15 cellular contexts compared by ENCODE assay signal in the genomic region with DNA sequence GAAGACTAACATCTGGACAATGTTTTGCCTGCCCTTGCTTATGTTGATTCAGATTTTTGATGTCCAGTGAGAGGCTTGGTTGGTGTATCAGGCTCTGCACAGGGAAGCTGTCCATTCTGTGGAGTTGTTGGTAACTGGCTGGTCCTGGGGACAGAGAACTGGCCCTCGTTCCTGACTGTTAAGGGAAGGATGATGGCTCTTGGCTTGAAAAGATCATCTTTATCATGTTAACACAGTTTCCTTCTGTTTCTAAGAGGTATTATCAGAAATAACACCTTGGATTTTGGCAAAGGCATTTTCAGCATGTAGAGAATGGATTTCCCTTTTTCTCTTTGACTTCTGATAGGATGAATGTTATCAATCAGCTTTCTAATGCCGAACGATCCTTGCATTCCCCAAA. TPM values are rescaled to one million over a fixed set of nuclear protein-coding genes. Genes with fewer than 3 reads are reported as not detected.
DNase-seq lines count a peak whose midpoint lies in the region; ATAC-seq, FAIRE-seq and TF ChIP-seq lines count a peak whose summit lies in the region.
"Had no signal": no experiment of that assay in that cellular context is flagged by ENCODE, and none has a peak within 500 bp of the region (broad histone marks: within the 10 kb centered on the region; RNA-seq: fewer than 3 reads in every experiment).

No MANE protein-coding gene starts in this region.

- no peak overlapping the region for H3K9ac ChIP-seq in astrocyte (ENCODE audit: low read length)
- H3K9ac ChIP-seq: BLaER1 had no signal

- H3K9me3 ChIP-seq in Caco-2 (no peaks in the 10 kb centered on the region), PC-9 (ENCODE audit: insufficient read depth, low read depth) (no peaks in the 10 kb centered on the region), astrocyte (ENCODE audit: insufficient read depth, low read depth, low read length) (no peaks in the 10 kb centered on the region)
- H3K9me3 ChIP-seq: BLaER1 had no signal

- H3K27me3 ChIP-seq in Caco-2 (replicated peaks; ENCODE audit: control insufficient read depth, insufficient read depth, low read length) (no peaks in the 10 kb centered on the region), PC-9 (ENCODE audit: insufficient read depth, low read depth) (no peaks in the 10 kb centered on the region), astrocyte (ENCODE audit: insufficient read depth, low read length) (no peaks in the 10 kb centered on the region)
- H3K27me3 ChIP-seq: BLaER1 had no signal

- no peak for DNase-seq in Caco-2
- no peak for DNase-seq in PC-9
- DNase-seq in astrocyte (ENCODE audit: low read depth), result no peak
- DNase-seq in cerebellar nuclear complex (lab: John Stamatoyannopoulos, UW), result no peak
- DNase-seq: AML-193; Calu3; CD8-positive, alpha-beta memory T cell; DMS 273 treated with DMSO at 0.1 percent for 48 hours; H9; KBM-7 had no signal

- no peaks in the 10 kb centered on the region for H3K79me2 ChIP-seq in PC-9 (ENCODE audit: low read depth)
- H3K79me2 ChIP-seq in astrocyte (ENCODE audit: insufficient read depth, low read length), result no peaks in the 10 kb centered on the region

- H3F3A ChIP-seq in PC-9 (ENCODE audit: insufficient read depth, low read depth), result peaks cover 21% of the 10 kb centered on the region

- FAIRE-seq in astrocyte (lab: Jason Lieb, UNC), result peak; percentile 23
- FAIRE-seq: GM18507 had no signal

- no peaks in the 10 kb centered on the region; the same call in 1 of the 2 replicates for H3K36me3 ChIP-seq in Caco-2 (ENCODE audit: control insufficient read depth, insufficient read depth, low read length)
- H3K36me3 ChIP-seq in PC-9 (ENCODE audit: low read depth), result no peaks in the 10 kb centered on the region
- H3K36me3 ChIP-seq in astrocyte (ENCODE audit: insufficient read depth, low read length), result peaks cover 8% of the 10 kb centered on the region

- H3K9me2 ChIP-seq in PC-9 (ENCODE audit: insufficient read depth), result no peaks in the 10 kb centered on the region

- ATAC-seq in GM21423 (IDR thresholded peaks at IDR 0.05; ENCODE audit: unreplicated experiment) (no peak), GM21515 (IDR thresholded peaks at IDR 0.05; ENCODE audit: unreplicated experiment) (no peak)
- ATAC-seq: GM23338 had no signal

- H2AFZ ChIP-seq in PC-9 (no peak overlapping the region), astrocyte (ENCODE audit: low read depth, low read length) (no peak overlapping the region)
- H2AFZ ChIP-seq: GM23338 had no signal

- H3K36me3 Mint-ChIP-seq in Caco-2 (ENCODE audit: insufficient read depth, unreplicated experiment), result peaks cover 33% of the 10 kb centered on the region
- peaks cover 13% of the 10 kb centered on the region for H3K36me3 Mint-ChIP-seq in astrocyte (ENCODE audit: low read depth, unreplicated experiment)

- POLR2A ChIA-PET in Caco-2 (lab: Charles Lee), result no interaction called here
- POLR2A ChIA-PET in PC-9 (lab: Charles Lee; ENCODE audit: unreplicated experiment), result no interaction called here

- TSS peak; percentile 11 for BruUV-seq in Caco-2 (replicated peaks; lab: Mats Ljungman, UMichigan)
- BruUV-seq in PC-9 (replicated peaks; lab: Mats Ljungman, UMichigan), result TSS peak; percentile 11

- H3K4me1 Mint-ChIP-seq in Caco-2 (ENCODE audit: low read depth, unreplicated experiment), result no peaks in the 10 kb centered on the region
- no peaks in the 10 kb centered on the region for H3K4me1 Mint-ChIP-seq in astrocyte (ENCODE audit: low read depth, unreplicated experiment)
- H3K4me1 Mint-ChIP-seq: CD8-positive, alpha-beta memory T cell had no signal

- H3K9me3 Mint-ChIP-seq in Caco-2 (ENCODE audit: unreplicated experiment) (no peaks in the 10 kb centered on the region), astrocyte (ENCODE audit: unreplicated experiment) (no peaks in the 10 kb centered on the region)
- H3K9me3 Mint-ChIP-seq: CD8-positive, alpha-beta memory T cell; GM23338; H9 had no signal

- no peak overlapping the region for H3K27ac ChIP-seq in PC-9
- H3K27ac ChIP-seq in astrocyte (ENCODE audit: low read depth, low read length), result no peak overlapping the region
- H3K27ac ChIP-seq: BLaER1 had no signal

- H3K4me1 ChIP-seq in Caco-2 (no peaks in the 10 kb centered on the region), PC-9 (replicated peaks; ENCODE audit: insufficient read depth) (no peaks in the 10 kb centered on the region), astrocyte (ENCODE audit: insufficient read depth, low read length) (no peaks in the 10 kb centered on the region)

- H3K4me2 ChIP-seq in PC-9, result no peak overlapping the region
- H3K4me2 ChIP-seq in astrocyte (ENCODE audit: low read length), result no peak overlapping the region
- H3K4me2 ChIP-seq: BLaER1, GM23338 had no signal

- H3K27ac Mint-ChIP-seq in Caco-2 (ENCODE audit: unreplicated experiment) (no peak overlapping the region), astrocyte (ENCODE audit: unreplicated experiment) (no peak overlapping the region)
- H3K27ac Mint-ChIP-seq: GM23338, H9 had no signal

- CTCF ChIA-PET in Caco-2 (lab: Charles Lee) (no interaction called here), PC-9 (lab: Charles Lee) (no interaction called here)

- H3K4me3 Mint-ChIP-seq in Caco-2 (ENCODE audit: unreplicated experiment), result no peak overlapping the region
- H3K4me3 Mint-ChIP-seq in astrocyte (ENCODE audit: unreplicated experiment), result no peak overlapping the region
- H3K4me3 Mint-ChIP-seq: CD8-positive, alpha-beta memory T cell; GM23338; H9 had no signal

- H4K20me1 ChIP-seq in PC-9 (ENCODE audit: insufficient read depth) (no peaks in the 10 kb centered on the region), astrocyte (ENCODE audit: insufficient read depth, low read length) (peaks cover 14% of the 10 kb centered on the region)

- H3K27me3 Mint-ChIP-seq in Caco-2 (ENCODE audit: insufficient read depth, unreplicated experiment) (no peaks in the 10 kb centered on the region), astrocyte (ENCODE audit: low read depth, unreplicated experiment) (peaks cover 3% of the 10 kb centered on the region)
- H3K27me3 Mint-ChIP-seq: CD8-positive, alpha-beta memory T cell had no signal

- intact Hi-C loops in Caco-2 (cut with micrococcal nuclease; ENCODE audit: unreplicated experiment) (no loop called here), PC-9 (cut with micrococcal nuclease; ENCODE audit: unreplicated experiment) (no loop called here)

- H3K4me3 ChIP-seq in Caco-2 (ENCODE audit: low read depth, low read length) (no peak overlapping the region), PC-9 (no peak overlapping the region), astrocyte (ENCODE audit: insufficient read depth, low read depth, low read length) (no peak overlapping the region)
- H3K4me3 ChIP-seq: BLaER1, GM23338 had no signal

- TF ChIP-seq CTCF in Caco-2 (IDR thresholded peaks at IDR 0.05; ENCODE audit: insufficient read depth in 1 of 2, low read depth in 1 of 2, low read length in 1 of 2, severe bottlenecking in 1 of 2, unreplicated experiment in 1 of 2) (no peak), PC-9 (conservative IDR thresholded peaks at IDR 0.05) (no peak), astrocyte (IDR thresholded peaks at IDR 0.05; ENCODE audit: insufficient read depth, low read depth, low read length) (no peak)

RNA-seq across cellular contexts. Expression of gene STK25, which starts 19.3 kb away (rescaled TPM):
- total RNA-seq in Caco-2 (2022) (92.6 and 101 TPM in 2 replicates), PC-9 (2021) (201 and 268 TPM in 2 replicates), astrocyte (185 and 211 TPM in 2 replicates)
